ENCODE assay signal across 8 cellular contexts in the genomic region with DNA sequence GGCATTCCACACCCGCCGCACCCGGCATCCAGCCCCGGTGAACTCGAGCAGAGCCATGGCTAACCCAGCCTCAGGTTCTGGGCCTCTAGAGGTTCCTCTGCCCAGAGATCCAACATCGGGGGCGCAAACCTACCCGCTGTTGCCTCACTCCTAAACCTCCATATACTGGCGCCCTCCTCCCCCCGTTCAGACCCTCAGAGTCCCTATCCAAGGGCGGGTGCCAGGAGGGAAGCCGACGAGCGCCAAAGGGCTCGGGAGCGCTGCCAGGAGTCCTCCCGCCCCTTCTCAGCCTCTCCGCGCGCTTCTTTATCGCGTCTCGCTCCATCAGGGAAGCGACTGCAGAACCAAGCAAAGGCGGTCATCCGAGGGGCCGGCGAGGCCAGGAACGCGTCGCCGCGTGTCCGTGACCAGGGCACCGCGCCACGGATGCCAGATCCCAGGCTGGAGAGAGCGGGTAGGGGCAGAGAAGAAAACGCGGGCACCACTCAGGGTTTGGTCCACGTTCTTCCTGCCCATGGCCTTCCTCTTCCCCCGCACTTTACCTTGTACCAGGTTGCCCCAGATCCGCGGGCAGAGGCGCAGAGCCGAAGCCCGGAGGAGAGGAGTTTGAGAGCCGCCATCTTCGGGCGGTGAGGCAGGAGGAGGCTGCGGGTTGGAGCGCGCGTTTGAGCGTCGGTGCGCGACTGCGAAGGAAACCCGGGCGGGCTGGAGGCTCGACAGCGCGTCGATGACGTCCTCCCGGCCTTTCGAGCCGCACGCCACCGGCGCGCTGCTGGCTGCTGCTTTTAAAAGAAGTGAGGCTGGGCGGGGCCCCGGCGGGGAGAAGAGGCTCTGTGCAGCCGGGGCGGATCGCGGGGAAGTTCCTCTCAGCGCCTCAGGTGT.
A peak's percentile ranks its signal among the peaks of the same experiment; 100 is the strongest.
DNase-seq lines count a peak whose midpoint lies in the region; ATAC-seq and TF ChIP-seq lines count a peak whose summit lies in the region.

A gene (minus strand): TSS at position 687 of the 882 bp plus-strand sequence. CDS start 67 bp downstream, at position 620.

- H3K4me3 ChIP-seq in AG10803 (ENCODE audit: low read length), result peak within 1 kb of the TSS; percentile 88

- DNase-seq in AG10803 (ENCODE audit: low read depth) (peak; percentile 74), NCI-H345 treated with DMSO at 0.1 percent for 48 hours (lab: John Stamatoyannopoulos, UW; ENCODE audit: unreplicated experiment) (peak; percentile 40)
- peak; percentile 85 to 89 for DNase-seq in activated CD4-positive, alpha-beta T cell treated with anti-CD3 and anti-CD28 coated beads for 24 hours (ENCODE audit: low read depth in 2 of 2)
- DNase-seq in stimulated activated CD4-positive, alpha-beta T cell treated with anti-CD3 and anti-CD28 coated beads, Interleukin-1b, Interleukin-23, amount 100 ng/mL, for 4 hours (ENCODE audit: low read depth in 2 of 2), result peak; percentile 87 to 91

- peak within 1 kb of the TSS; percentile 43 for H3K27ac ChIP-seq in cingulate gyrus (ENCODE audit: low read depth, low read length)
- peak within 1 kb of the TSS; percentile 85 for H3K27ac ChIP-seq in layer of hippocampus (ENCODE audit: low read depth, low read length)

- H3K27me3 ChIP-seq in layer of hippocampus (ENCODE audit: control insufficient read depth, insufficient read depth, low read length), result no peaks in the 10 kb centered on the region

- TF ChIP-seq CTCF in AG10803 (conservative IDR thresholded peaks at IDR 0.05; ENCODE audit: low read length), result no peak

- peak; percentile 91 for ATAC-seq in GM19035 (IDR thresholded peaks at IDR 0.05; ENCODE audit: unreplicated experiment)
- peak; percentile 95 for ATAC-seq in HG03342 (IDR thresholded peaks at IDR 0.05; ENCODE audit: unreplicated experiment)

Comparison
In these comparisons a context has a peak if more than half of its experiments do, and no peak if none do; other contexts are left out.
1. Peak in every context shown above with its lines: DNase-seq, ATAC-seq, H3K4me3 ChIP-seq and H3K27ac ChIP-seq.